1 cellular context compared by ENCODE assay signal in the genomic region with DNA sequence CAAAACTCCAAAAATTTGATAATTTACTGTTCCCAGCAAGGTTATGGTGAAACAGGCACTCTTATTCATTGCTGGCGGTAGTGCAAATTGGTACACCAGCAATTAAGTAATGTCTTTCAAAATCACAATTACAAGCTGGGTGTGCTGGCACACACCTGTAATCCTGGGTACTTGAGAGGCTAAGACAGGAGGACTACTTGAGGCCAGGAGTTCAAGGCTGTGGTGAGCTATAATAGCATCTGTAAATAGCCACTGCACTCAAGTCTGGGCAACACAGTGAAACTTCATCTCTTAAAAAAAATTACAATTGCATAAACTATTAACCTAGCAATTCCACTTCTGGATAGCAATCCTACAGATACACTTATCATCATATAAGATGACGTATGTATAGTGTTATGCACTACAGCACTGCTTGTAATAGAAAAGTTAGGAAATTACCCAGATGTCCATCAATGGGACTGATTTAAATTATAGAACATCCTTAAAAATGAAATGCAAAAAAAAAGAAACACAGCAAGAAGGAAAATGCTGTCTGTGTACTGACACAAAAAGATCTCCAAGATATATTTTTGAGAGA.
TF ChIP-seq lines count a peak whose summit lies in the region.

No MANE protein-coding gene starts in this region.

TF ChIP-seq in HEK293, 187 proteins besides CTCF, POLR2A, EP300 and RAD21 (continued from another document):
- TF ChIP-seq, protein P1, sequence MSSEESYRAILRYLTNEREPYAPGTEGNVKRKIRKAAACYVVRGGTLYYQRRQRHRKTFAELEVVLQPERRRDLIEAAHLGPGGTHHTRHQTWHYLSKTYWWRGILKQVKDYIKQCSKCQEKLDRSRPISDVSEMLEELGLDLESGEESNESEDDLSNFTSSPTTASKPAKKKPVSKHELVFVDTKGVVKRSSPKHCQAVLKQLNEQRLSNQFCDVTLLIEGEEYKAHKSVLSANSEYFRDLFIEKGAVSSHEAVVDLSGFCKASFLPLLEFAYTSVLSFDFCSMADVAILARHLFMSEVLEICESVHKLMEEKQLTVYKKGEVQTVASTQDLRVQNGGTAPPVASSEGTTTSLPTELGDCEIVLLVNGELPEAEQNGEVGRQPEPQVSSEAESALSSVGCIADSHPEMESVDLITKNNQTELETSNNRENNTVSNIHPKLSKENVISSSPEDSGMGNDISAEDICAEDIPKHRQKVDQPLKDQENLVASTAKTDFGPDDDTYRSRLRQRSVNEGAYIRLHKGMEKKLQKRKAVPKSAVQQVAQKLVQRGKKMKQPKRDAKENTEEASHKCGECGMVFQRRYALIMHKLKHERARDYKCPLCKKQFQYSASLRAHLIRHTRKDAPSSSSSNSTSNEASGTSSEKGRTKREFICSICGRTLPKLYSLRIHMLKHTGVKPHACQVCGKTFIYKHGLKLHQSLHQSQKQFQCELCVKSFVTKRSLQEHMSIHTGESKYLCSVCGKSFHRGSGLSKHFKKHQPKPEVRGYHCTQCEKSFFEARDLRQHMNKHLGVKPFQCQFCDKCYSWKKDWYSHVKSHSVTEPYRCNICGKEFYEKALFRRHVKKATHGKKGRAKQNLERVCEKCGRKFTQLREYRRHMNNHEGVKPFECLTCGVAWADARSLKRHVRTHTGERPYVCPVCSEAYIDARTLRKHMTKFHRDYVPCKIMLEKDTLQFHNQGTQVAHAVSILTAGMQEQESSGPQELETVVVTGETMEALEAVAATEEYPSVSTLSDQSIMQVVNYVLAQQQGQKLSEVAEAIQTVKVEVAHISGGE (tag by site-specific recombination; conservative IDR thresholded peaks at IDR 0.05; ENCODE audit: low read depth), result no peak
- no peak for TF ChIP-seq ZNF777 (tag by site-specific recombination; IDR thresholded peaks at IDR 0.05; ENCODE audit: borderline replicate concordance)
- TF ChIP-seq, protein P2, sequence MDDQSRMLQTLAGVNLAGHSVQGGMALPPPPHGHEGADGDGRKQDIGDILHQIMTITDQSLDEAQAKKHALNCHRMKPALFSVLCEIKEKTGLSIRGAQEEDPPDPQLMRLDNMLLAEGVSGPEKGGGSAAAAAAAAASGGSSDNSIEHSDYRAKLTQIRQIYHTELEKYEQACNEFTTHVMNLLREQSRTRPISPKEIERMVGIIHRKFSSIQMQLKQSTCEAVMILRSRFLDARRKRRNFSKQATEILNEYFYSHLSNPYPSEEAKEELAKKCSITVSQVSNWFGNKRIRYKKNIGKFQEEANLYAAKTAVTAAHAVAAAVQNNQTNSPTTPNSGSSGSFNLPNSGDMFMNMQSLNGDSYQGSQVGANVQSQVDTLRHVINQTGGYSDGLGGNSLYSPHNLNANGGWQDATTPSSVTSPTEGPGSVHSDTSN (CRISPR knock-in tag; IDR thresholded peaks at IDR 0.05), result no peak
- TF ChIP-seq, protein P3, sequence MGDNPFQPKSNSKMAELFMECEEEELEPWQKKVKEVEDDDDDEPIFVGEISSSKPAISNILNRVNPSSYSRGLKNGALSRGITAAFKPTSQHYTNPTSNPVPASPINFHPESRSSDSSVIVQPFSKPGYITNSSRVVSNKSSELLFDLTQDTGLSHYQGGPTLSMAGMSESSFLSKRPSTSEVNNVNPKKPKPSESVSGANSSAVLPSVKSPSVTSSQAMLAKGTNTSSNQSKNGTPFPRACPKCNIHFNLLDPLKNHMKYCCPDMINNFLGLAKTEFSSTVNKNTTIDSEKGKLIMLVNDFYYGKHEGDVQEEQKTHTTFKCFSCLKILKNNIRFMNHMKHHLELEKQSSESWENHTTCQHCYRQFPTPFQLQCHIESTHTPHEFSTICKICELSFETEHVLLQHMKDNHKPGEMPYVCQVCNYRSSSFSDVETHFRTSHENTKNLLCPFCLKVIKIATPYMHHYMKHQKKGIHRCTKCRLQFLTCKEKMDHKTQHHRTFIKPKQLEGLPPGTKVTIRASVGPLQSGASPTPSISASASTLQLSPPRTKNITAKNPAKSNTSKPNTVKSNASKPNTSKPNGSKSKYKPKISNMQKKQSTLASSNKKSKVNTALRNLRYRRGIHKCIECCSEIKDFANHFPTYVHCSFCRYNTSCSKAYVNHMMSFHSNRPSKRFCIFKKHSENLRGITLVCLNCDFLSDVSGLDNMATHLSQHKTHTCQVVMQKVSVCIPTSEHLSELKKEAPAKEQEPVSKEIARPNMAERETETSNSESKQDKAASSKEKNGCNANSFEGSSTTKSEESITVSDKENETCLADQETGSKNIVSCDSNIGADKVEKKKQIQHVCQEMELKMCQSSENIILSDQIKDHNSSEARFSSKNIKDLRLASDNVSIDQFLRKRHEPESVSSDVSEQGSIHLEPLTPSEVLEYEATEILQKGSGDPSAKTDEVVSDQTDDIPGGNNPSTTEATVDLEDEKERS (tag by site-specific recombination; IDR thresholded peaks at IDR 0.05), result no peak
- TF ChIP-seq ZNF157 (tag by site-specific recombination; IDR thresholded peaks at IDR 0.05), result no peak
- peak; percentile 41; the same call in 1 of the 2 replicates for TF ChIP-seq WT1 (tag by site-specific recombination; IDR thresholded peaks at IDR 0.05)
- no peak for TF ChIP-seq ZNF184 (tag by site-specific recombination; IDR thresholded peaks at IDR 0.05)
- TF ChIP-seq TRIM28 (IDR thresholded peaks at IDR 0.05; ENCODE audit: borderline replicate concordance, low read length), result no peak
- TF ChIP-seq ZNF341 (tag by site-specific recombination; IDR thresholded peaks at IDR 0.05; ENCODE audit: low read depth), result no peak
- no peak for TF ChIP-seq ZNF596 (tag by site-specific recombination; IDR thresholded peaks at IDR 0.05)
- TF ChIP-seq MZF1 (tag by site-specific recombination; IDR thresholded peaks at IDR 0.05; ENCODE audit: borderline replicate concordance), result no peak
- TF ChIP-seq, protein P4, sequence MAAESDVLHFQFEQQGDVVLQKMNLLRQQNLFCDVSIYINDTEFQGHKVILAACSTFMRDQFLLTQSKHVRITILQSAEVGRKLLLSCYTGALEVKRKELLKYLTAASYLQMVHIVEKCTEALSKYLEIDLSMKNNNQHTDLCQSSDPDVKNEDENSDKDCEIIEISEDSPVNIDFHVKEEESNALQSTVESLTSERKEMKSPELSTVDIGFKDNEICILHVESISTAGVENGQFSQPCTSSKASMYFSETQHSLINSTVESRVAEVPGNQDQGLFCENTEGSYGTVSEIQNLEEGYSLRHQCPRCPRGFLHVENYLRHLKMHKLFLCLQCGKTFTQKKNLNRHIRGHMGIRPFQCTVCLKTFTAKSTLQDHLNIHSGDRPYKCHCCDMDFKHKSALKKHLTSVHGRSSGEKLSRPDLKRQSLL (tag by site-specific recombination; IDR thresholded peaks at IDR 0.05), result no peak
- no peak for TF ChIP-seq ZSCAN30 (tag by site-specific recombination; IDR thresholded peaks at IDR 0.05)
- TF ChIP-seq ZNF423 (tag by site-specific recombination; IDR thresholded peaks at IDR 0.05), result no peak
- TF ChIP-seq ZNF223 (tag by site-specific recombination; IDR thresholded peaks at IDR 0.05), result no peak
- 0 out of 2 replicates have a peak, but pooled peaks have one; percentile 43 for TF ChIP-seq GLI2 (tag by site-specific recombination; IDR thresholded peaks at IDR 0.05; ENCODE audit: borderline replicate concordance, low read depth)
- TF ChIP-seq, protein P5, sequence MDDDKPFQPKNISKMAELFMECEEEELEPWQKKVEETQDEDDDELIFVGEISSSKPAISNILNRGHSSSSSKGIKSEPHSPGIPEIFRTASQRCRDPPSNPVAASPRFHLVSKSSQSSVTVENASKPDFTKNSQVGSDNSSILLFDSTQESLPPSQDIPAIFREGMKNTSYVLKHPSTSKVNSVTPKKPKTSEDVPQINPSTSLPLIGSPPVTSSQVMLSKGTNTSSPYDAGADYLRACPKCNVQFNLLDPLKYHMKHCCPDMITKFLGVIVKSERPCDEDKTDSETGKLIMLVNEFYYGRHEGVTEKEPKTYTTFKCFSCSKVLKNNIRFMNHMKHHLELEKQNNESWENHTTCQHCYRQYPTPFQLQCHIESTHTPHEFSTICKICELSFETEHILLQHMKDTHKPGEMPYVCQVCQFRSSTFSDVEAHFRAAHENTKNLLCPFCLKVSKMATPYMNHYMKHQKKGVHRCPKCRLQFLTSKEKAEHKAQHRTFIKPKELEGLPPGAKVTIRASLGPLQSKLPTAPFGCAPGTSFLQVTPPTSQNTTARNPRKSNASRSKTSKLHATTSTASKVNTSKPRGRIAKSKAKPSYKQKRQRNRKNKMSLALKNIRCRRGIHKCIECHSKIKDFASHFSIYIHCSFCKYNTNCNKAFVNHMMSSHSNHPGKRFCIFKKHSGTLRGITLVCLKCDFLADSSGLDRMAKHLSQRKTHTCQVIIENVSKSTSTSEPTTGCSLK (tag by site-specific recombination; IDR thresholded peaks at IDR 0.05), result no peak
- TF ChIP-seq KLF8 (tag by site-specific recombination; IDR thresholded peaks at IDR 0.05), result no peak
- TF ChIP-seq ZNF558 (tag by site-specific recombination; IDR thresholded peaks at IDR 0.05), result no peak
- TF ChIP-seq, protein P6, sequence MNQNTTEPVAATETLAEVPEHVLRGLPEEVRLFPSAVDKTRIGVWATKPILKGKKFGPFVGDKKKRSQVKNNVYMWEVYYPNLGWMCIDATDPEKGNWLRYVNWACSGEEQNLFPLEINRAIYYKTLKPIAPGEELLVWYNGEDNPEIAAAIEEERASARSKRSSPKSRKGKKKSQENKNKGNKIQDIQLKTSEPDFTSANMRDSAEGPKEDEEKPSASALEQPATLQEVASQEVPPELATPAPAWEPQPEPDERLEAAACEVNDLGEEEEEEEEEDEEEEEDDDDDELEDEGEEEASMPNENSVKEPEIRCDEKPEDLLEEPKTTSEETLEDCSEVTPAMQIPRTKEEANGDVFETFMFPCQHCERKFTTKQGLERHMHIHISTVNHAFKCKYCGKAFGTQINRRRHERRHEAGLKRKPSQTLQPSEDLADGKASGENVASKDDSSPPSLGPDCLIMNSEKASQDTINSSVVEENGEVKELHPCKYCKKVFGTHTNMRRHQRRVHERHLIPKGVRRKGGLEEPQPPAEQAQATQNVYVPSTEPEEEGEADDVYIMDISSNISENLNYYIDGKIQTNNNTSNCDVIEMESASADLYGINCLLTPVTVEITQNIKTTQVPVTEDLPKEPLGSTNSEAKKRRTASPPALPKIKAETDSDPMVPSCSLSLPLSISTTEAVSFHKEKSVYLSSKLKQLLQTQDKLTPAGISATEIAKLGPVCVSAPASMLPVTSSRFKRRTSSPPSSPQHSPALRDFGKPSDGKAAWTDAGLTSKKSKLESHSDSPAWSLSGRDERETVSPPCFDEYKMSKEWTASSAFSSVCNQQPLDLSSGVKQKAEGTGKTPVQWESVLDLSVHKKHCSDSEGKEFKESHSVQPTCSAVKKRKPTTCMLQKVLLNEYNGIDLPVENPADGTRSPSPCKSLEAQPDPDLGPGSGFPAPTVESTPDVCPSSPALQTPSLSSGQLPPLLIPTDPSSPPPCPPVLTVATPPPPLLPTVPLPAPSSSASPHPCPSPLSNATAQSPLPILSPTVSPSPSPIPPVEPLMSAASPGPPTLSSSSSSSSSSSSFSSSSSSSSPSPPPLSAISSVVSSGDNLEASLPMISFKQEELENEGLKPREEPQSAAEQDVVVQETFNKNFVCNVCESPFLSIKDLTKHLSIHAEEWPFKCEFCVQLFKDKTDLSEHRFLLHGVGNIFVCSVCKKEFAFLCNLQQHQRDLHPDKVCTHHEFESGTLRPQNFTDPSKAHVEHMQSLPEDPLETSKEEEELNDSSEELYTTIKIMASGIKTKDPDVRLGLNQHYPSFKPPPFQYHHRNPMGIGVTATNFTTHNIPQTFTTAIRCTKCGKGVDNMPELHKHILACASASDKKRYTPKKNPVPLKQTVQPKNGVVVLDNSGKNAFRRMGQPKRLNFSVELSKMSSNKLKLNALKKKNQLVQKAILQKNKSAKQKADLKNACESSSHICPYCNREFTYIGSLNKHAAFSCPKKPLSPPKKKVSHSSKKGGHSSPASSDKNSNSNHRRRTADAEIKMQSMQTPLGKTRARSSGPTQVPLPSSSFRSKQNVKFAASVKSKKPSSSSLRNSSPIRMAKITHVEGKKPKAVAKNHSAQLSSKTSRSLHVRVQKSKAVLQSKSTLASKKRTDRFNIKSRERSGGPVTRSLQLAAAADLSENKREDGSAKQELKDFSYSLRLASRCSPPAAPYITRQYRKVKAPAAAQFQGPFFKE (tag by site-specific recombination; IDR thresholded peaks at IDR 0.05; ENCODE audit: borderline replicate concordance), result no peak
- TF ChIP-seq ZNF549 (tag by site-specific recombination; IDR thresholded peaks at IDR 0.05), result no peak
- no peak for TF ChIP-seq ZNF175 (tag by site-specific recombination; IDR thresholded peaks at IDR 0.05)
- TF ChIP-seq SP2 (tag by site-specific recombination; IDR thresholded peaks at IDR 0.05), result no peak
- TF ChIP-seq ZNF10 (tag by site-specific recombination; IDR thresholded peaks at IDR 0.05), result no peak
- TF ChIP-seq, protein P7, sequence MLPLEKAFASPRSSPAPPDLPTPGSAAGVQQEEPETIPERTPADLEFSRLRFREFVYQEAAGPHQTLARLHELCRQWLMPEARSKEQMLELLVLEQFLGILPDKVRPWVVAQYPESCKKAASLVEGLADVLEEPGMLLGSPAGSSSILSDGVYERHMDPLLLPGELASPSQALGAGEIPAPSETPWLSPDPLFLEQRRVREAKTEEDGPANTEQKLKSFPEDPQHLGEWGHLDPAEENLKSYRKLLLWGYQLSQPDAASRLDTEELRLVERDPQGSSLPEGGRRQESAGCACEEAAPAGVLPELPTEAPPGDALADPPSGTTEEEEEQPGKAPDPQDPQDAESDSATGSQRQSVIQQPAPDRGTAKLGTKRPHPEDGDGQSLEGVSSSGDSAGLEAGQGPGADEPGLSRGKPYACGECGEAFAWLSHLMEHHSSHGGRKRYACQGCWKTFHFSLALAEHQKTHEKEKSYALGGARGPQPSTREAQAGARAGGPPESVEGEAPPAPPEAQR (tag by site-specific recombination; IDR thresholded peaks at IDR 0.05), result no peak
- TF ChIP-seq ZNF768 (tag by site-specific recombination; IDR thresholded peaks at IDR 0.05), result no peak
- no peak for TF ChIP-seq ZNF24 (tag by site-specific recombination; IDR thresholded peaks at IDR 0.05)
- no peak for TF ChIP-seq ZFP37 (tag by site-specific recombination; IDR thresholded peaks at IDR 0.05)
